Comparison of ENCODE assay signal across 8 cellular contexts in the genomic region with DNA sequence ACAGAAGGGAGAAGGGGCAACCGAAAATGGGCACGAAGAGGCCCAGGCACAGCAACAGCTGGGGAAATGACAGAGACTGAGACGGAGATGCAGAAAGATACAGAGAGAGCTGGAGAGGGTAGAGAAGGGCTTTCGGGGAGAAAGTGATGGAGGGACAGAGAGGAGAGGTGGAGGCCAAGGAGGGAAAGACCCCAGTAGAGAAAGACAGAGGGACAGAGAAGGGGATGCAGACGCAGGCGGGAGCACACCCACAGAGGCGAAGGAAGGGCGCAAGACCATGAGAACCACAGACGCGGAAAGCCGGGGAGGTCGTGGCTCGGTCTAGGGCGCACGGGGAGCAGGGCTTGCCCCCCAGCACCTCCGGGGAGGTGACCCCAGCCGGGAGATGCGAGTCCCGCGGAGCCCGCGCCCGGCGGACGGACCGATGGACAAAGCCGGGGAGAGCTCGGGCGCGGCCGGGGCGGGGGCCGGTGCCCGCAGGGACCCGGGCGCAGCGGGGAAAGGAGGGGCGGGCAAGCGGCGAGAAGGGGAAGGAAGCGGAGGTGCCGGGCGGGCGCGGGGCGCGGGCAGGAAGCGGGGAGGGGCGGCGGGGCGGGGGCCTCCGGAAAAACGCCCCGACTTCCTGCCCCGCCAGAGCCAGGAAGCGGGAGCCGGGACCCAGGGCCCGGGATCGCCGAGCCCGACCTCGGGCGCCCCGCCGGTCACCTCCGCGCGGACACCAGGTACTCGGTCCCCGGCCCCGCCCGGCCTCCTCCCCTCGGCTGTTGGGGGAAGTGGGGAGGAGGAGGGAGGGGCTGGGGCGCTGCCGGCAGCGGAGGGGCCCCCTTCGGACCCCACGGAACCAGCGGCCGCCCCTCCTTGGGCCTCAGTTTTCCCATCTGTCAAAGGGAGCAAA. TPM values are rescaled to one million over a fixed set of nuclear protein-coding genes. Genes with fewer than 3 reads are reported as not detected.
DNase-seq lines count a peak whose midpoint lies in the region; ATAC-seq and TF ChIP-seq lines count a peak whose summit lies in the region.

A gene with protein sequence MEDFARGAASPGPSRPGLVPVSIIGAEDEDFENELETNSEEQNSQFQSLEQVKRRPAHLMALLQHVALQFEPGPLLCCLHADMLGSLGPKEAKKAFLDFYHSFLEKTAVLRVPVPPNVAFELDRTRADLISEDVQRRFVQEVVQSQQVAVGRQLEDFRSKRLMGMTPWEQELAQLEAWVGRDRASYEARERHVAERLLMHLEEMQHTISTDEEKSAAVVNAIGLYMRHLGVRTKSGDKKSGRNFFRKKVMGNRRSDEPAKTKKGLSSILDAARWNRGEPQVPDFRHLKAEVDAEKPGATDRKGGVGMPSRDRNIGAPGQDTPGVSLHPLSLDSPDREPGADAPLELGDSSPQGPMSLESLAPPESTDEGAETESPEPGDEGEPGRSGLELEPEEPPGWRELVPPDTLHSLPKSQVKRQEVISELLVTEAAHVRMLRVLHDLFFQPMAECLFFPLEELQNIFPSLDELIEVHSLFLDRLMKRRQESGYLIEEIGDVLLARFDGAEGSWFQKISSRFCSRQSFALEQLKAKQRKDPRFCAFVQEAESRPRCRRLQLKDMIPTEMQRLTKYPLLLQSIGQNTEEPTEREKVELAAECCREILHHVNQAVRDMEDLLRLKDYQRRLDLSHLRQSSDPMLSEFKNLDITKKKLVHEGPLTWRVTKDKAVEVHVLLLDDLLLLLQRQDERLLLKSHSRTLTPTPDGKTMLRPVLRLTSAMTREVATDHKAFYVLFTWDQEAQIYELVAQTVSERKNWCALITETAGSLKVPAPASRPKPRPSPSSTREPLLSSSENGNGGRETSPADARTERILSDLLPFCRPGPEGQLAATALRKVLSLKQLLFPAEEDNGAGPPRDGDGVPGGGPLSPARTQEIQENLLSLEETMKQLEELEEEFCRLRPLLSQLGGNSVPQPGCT (plus strand): TSS at position 617 of the 895 bp plus-strand sequence. CDS start 4,899 bp downstream, outside the sequence.

- TF ChIP-seq POLR2A in breast epithelium (IDR thresholded peaks at IDR 0.05), result no peak

- H3K9me3 Mint-ChIP-seq in CD4-positive, CD25-positive, alpha-beta regulatory T cell, result peaks cover 0 to 2% (median 0%) of the 10 kb centered on the region in 7 donors
- H3K9me3 Mint-ChIP-seq in immature natural killer cell, result no peaks in the 10 kb centered on the region

- H3K27ac Mint-ChIP-seq in CD4-positive, CD25-positive, alpha-beta regulatory T cell, result peak within 1 kb of the TSS; percentile 99 to 100 (median 100)
- H3K27ac Mint-ChIP-seq in immature natural killer cell, result peak within 1 kb of the TSS; percentile 98 to 100 (median 99)

- intact Hi-C loops in T-helper 2 cell treated with Interferon-gamma antibody and Interleukin-4, amounts not matched to agents 100 ng/mL and 5 ng/mL, for 36 hours (cut with micrococcal nuclease), result loop anchor here (1.0 to 10.0 kb wide), 2 partner anchors 8 to 348 kb away; no protein-coding TSS in a partner anchor
- intact Hi-C loops in breast epithelium (cut with DNase I; ENCODE audit: low total_unique reads), result no loop called here

- peaks cover 0 to 65% (median 26%) of the 10 kb centered on the region in 4 donors for H3K4me1 Mint-ChIP-seq in CD4-positive, CD25-positive, alpha-beta regulatory T cell
- H3K4me1 Mint-ChIP-seq in immature natural killer cell, result peaks cover 39 to 72% of the 10 kb centered on the region in 2 donors

- peaks cover 34% of the 10 kb centered on the region for H3K36me3 Mint-ChIP-seq in CD4-positive, CD25-positive, alpha-beta regulatory T cell
- H3K36me3 Mint-ChIP-seq in immature natural killer cell, result peaks cover 3 to 11% (median 8%) of the 10 kb centered on the region in 3 donors

- peak; percentile 59 to 77 (median 66) for DNase-seq in CD4-positive, CD25-positive, alpha-beta regulatory T cell
- DNase-seq in HK-2 (ENCODE audit: unreplicated experiment) (peak; percentile 50), breast epithelium (ENCODE audit: low spot score in 2 of 2) (no peak), immature natural killer cell (peak; percentile 57 to 65 (median 64)), superior temporal gyrus (ENCODE audit: extremely low spot score) (no peak)
- DNase-seq in stimulated activated CD4-positive, alpha-beta T cell treated with anti-CD3 and anti-CD28 coated beads, Interleukin-4, amount 100 ng/mL, for 1 hour, result peak; percentile 64

- ATAC-seq in CD4-positive, CD25-positive, alpha-beta regulatory T cell (ENCODE audit: low read depth in 2 of 2), result peak in 1 of 2 donors; percentile 2
- no peak for ATAC-seq in HG03108 (IDR thresholded peaks at IDR 0.05; ENCODE audit: unreplicated experiment)

- H3K27me3 ChIP-seq in CD4-positive, CD25-positive, alpha-beta regulatory T cell (ENCODE audit: control insufficient read depth, insufficient read depth, low read length), result no peaks in the 10 kb centered on the region
- H3K27me3 ChIP-seq in breast epithelium, result no peaks in the 10 kb centered on the region

- H3K27me3 Mint-ChIP-seq in CD4-positive, CD25-positive, alpha-beta regulatory T cell, result no peaks in the 10 kb centered on the region
- H3K27me3 Mint-ChIP-seq in immature natural killer cell (ENCODE audit: low read depth in 3 of 3), result peaks cover 18 to 31% (median 23%) of the 10 kb centered on the region in 3 donors

- H3K9me3 ChIP-seq in CD4-positive, CD25-positive, alpha-beta regulatory T cell (ENCODE audit: control insufficient read depth in 2 of 2, low read length in 2 of 2), result no peaks in the 10 kb centered on the region
- no peaks in the 10 kb centered on the region for H3K9me3 ChIP-seq in breast epithelium

- H3K27ac ChIP-seq in CD4-positive, CD25-positive, alpha-beta regulatory T cell (ENCODE audit: insufficient read depth, low read length, poor library complexity, severe bottlenecking), result peak within 1 kb of the TSS; percentile 90
- peak within 1 kb of the TSS; percentile 87 to 90 for H3K27ac ChIP-seq in breast epithelium

- peak within 1 kb of the TSS; percentile 99 for H3K4me3 ChIP-seq in CD4-positive, CD25-positive, alpha-beta regulatory T cell (ENCODE audit: low read depth, low read length)
- peak within 1 kb of the TSS; percentile 87 to 96 (median 94) for H3K4me3 ChIP-seq in breast epithelium

- peaks cover 71% of the 10 kb centered on the region for H3K4me1 ChIP-seq in CD4-positive, CD25-positive, alpha-beta regulatory T cell (ENCODE audit: control insufficient read depth, insufficient read depth, low read length, poor library complexity, severe bottlenecking)
- H3K4me1 ChIP-seq in breast epithelium, result peaks cover 0 to 6% of the 10 kb centered on the region in 2 donors

- no peak for TF ChIP-seq CTCF in breast epithelium (IDR thresholded peaks at IDR 0.05)

- peaks cover 4% of the 10 kb centered on the region for H3K36me3 ChIP-seq in CD4-positive, CD25-positive, alpha-beta regulatory T cell (ENCODE audit: control insufficient read depth, insufficient read depth, low read length)
- H3K36me3 ChIP-seq in breast epithelium, result no peaks in the 10 kb centered on the region

- H3K4me3 Mint-ChIP-seq in CD4-positive, CD25-positive, alpha-beta regulatory T cell, result peak within 1 kb of the TSS; percentile 99 to 100 (median 100)
- H3K4me3 Mint-ChIP-seq in immature natural killer cell, result peak within 1 kb of the TSS; percentile 95 to 99 (median 97)

RNA-seq across cellular contexts. Expression of the gene that starts here (rescaled TPM):
- 1,312 TPM for total RNA-seq in CD4-positive, CD25-positive, alpha-beta regulatory T cell
- polyA plus RNA-seq in CD4-positive, CD25-positive, alpha-beta regulatory T cell, result 100 to 1,000 TPM; 162 to 187 (median 180) TPM
- 593 TPM in 2 replicates for total RNA-seq in T-helper 2 cell treated with Interferon-gamma antibody and Interleukin-4, amounts not matched to agents 100 ng/mL and 5 ng/mL, for 36 hours
- total RNA-seq in breast epithelium, result 10 to 100 TPM; 55.0 to 61.9 (median 55.7) TPM
- polyA plus RNA-seq in immature natural killer cell, result 100 to 1,000 TPM; 129 to 394 (median 156) TPM

Comparison
In these comparisons a context has a peak if more than half of its experiments do, and no peak if none do; other contexts are left out.
1. DNase-seq: peak in CD4-positive, CD25-positive, alpha-beta regulatory T cell (3 of 3), HK-2 (single experiment), immature natural killer cell (3 of 3) and stimulated activated CD4-positive, alpha-beta T cell treated with anti-CD3 and anti-CD28 coated beads, Interleukin-4, amount 100 ng/mL, for 1 hour (single experiment); none in breast epithelium (0 of 2) and superior temporal gyrus (single experiment).